In the genomic region with DNA sequence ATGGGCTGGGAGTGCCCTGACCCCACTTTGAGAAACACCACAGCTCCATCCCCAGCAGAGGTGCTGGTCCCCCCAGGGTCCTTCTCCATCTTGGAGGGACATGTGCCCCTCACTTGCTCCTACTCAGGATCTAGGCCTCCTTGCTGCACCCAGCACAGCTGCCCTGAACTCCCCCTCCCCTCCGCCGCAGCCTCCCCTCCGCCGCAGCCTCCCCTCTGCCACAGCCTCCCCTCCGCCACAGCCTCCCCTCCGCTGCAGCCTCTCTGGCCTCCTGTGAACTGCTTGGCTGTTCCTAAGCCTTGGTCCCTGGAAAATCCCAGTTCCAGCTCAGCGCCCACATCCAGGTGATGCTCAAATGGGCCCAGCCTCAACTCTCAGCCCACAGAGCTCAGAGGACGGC, we compare ENCODE assay signal across 1 cellular context.
TF ChIP-seq lines count a peak whose summit lies in the region.

No MANE protein-coding gene starts in this region.

TF ChIP-seq in H1, 55 proteins besides CTCF, POLR2A, EP300 and RAD21:
- no peak for TF ChIP-seq CEBPB (IDR thresholded peaks at IDR 0.05; ENCODE audit: low read depth, low read length)
- no peak for TF ChIP-seq SIN3A (conservative IDR thresholded peaks at IDR 0.05 in 1 of 2, IDR thresholded peaks at IDR 0.05 in 1 of 2; ENCODE audit: low read depth in 1 of 2, low read length in 2 of 2)
- TF ChIP-seq CBX5 (IDR thresholded peaks at IDR 0.05; ENCODE audit: low read depth, low read length): no peak
- TF ChIP-seq NANOG (IDR thresholded peaks at IDR 0.05; ENCODE audit: insufficient read depth, low read depth, low read length, poor library complexity, severe bottlenecking): no peak
- TF ChIP-seq SP2 (IDR thresholded peaks at IDR 0.05; ENCODE audit: low read length): no peak
- TF ChIP-seq POU5F1 (IDR thresholded peaks at IDR 0.05; ENCODE audit: low read depth, low read length): no peak
- TF ChIP-seq HDAC2 (IDR thresholded peaks at IDR 0.05; ENCODE audit: borderline replicate concordance in 1 of 2, low read depth in 2 of 2, low read length in 2 of 2): no peak
- TF ChIP-seq, protein P1, sequence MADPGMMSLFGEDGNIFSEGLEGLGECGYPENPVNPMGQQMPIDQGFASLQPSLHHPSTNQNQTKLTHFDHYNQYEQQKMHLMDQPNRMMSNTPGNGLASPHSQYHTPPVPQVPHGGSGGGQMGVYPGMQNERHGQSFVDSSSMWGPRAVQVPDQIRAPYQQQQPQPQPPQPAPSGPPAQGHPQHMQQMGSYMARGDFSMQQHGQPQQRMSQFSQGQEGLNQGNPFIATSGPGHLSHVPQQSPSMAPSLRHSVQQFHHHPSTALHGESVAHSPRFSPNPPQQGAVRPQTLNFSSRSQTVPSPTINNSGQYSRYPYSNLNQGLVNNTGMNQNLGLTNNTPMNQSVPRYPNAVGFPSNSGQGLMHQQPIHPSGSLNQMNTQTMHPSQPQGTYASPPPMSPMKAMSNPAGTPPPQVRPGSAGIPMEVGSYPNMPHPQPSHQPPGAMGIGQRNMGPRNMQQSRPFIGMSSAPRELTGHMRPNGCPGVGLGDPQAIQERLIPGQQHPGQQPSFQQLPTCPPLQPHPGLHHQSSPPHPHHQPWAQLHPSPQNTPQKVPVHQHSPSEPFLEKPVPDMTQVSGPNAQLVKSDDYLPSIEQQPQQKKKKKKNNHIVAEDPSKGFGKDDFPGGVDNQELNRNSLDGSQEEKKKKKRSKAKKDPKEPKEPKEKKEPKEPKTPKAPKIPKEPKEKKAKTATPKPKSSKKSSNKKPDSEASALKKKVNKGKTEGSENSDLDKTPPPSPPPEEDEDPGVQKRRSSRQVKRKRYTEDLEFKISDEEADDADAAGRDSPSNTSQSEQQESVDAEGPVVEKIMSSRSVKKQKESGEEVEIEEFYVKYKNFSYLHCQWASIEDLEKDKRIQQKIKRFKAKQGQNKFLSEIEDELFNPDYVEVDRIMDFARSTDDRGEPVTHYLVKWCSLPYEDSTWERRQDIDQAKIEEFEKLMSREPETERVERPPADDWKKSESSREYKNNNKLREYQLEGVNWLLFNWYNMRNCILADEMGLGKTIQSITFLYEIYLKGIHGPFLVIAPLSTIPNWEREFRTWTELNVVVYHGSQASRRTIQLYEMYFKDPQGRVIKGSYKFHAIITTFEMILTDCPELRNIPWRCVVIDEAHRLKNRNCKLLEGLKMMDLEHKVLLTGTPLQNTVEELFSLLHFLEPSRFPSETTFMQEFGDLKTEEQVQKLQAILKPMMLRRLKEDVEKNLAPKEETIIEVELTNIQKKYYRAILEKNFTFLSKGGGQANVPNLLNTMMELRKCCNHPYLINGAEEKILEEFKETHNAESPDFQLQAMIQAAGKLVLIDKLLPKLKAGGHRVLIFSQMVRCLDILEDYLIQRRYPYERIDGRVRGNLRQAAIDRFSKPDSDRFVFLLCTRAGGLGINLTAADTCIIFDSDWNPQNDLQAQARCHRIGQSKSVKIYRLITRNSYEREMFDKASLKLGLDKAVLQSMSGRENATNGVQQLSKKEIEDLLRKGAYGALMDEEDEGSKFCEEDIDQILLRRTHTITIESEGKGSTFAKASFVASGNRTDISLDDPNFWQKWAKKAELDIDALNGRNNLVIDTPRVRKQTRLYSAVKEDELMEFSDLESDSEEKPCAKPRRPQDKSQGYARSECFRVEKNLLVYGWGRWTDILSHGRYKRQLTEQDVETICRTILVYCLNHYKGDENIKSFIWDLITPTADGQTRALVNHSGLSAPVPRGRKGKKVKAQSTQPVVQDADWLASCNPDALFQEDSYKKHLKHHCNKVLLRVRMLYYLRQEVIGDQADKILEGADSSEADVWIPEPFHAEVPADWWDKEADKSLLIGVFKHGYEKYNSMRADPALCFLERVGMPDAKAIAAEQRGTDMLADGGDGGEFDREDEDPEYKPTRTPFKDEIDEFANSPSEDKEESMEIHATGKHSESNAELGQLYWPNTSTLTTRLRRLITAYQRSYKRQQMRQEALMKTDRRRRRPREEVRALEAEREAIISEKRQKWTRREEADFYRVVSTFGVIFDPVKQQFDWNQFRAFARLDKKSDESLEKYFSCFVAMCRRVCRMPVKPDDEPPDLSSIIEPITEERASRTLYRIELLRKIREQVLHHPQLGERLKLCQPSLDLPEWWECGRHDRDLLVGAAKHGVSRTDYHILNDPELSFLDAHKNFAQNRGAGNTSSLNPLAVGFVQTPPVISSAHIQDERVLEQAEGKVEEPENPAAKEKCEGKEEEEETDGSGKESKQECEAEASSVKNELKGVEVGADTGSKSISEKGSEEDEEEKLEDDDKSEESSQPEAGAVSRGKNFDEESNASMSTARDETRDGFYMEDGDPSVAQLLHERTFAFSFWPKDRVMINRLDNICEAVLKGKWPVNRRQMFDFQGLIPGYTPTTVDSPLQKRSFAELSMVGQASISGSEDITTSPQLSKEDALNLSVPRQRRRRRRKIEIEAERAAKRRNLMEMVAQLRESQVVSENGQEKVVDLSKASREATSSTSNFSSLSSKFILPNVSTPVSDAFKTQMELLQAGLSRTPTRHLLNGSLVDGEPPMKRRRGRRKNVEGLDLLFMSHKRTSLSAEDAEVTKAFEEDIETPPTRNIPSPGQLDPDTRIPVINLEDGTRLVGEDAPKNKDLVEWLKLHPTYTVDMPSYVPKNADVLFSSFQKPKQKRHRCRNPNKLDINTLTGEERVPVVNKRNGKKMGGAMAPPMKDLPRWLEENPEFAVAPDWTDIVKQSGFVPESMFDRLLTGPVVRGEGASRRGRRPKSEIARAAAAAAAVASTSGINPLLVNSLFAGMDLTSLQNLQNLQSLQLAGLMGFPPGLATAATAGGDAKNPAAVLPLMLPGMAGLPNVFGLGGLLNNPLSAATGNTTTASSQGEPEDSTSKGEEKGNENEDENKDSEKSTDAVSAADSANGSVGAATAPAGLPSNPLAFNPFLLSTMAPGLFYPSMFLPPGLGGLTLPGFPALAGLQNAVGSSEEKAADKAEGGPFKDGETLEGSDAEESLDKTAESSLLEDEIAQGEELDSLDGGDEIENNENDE (IDR thresholded peaks at IDR 0.05; ENCODE audit: insufficient replicate concordance, low read length): no peak
- no peak for TF ChIP-seq POLR2AphosphoS5 (IDR thresholded peaks at IDR 0.05; ENCODE audit: low read depth, low read length)
TF ChIP-seq in H1: peak in this region for 0.
